ENCODE assay signal across 16 cellular contexts in the genomic region with DNA sequence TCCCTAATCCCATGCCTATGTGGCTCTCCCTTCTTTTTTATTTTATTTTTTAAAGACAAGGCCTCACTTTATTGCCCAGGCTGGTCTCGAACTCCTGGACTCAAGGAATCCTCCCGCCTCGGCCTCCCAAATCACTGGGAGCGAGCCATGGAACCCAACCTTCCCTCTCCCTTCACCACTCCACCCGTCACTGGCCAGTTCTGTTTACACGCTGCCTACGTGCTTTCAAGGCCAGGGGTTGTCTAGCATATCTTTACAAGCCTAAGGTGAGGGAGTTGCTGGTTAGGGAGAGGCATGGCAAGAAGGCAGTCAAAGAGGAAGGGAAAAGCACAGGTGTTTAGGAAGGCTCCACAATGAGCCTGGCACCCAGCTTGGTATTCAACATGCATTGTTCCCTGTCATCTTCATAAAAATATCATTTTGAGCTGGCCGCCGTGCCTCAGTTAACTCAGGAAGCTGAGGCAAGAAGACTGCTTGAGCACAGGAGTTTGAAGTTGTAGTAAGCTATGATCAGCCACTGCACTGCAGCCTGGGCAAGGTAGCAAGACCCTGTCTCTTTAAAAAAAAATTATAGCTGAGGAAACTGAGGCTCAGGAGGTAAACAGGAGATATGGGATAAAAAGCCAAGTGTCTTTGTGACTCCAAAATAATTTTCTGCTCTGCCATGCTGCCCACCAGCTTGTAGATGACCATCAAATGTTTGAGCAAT. TPM values are rescaled to one million over a fixed set of nuclear protein-coding genes. Genes with fewer than 3 reads are reported as not detected.
"Had no signal": no experiment of that assay in that cellular context is flagged by ENCODE, and none has a peak within 500 bp of the region (broad histone marks: within the 10 kb centered on the region; RNA-seq: fewer than 3 reads in every experiment).

No MANE protein-coding gene starts in this region.

- H3K9me3 Mint-ChIP-seq: endodermal cell; memory B cell; nephron; T-helper 2 cell treated with Interferon-gamma antibody and Interleukin-4, amounts not matched to agents 5 μg/mL and 100 μg/mL, for 36 hours had no signal

- DNase-seq: activated naive CD4-positive, alpha-beta T cell treated with anti-CD3 and anti-CD28 coated beads, Interleukin-2, amount 50 U/mL, for 16 hours; amniotic stem cell; dermis blood vessel endothelial cell; heart left ventricle; occipital lobe; tibial artery had no signal

- H3K36me3 Mint-ChIP-seq: memory B cell had no signal

- H3K27ac Mint-ChIP-seq: endodermal cell; memory B cell; nephron; T-helper 2 cell treated with Interferon-gamma antibody and Interleukin-4, amounts not matched to agents 5 μg/mL and 100 μg/mL, for 36 hours had no signal

- H3K27me3 ChIP-seq: body of pancreas, heart left ventricle, tibial artery had no signal

- H3K36me3 ChIP-seq: heart left ventricle, tibial artery had no signal

- H3K4me3 Mint-ChIP-seq: endodermal cell; memory B cell; nephron; T-helper 2 cell treated with Interferon-gamma antibody and Interleukin-4, amounts not matched to agents 5 μg/mL and 100 μg/mL, for 36 hours had no signal

- ATAC-seq: activated CD4-positive, CD25-positive, alpha-beta regulatory T cell treated with anti-CD3 and anti-CD28 coated beads, Interleukin-2, amount 50 U/mL, for 24 hours had no signal

- H3K4me3 ChIP-seq: body of pancreas had no signal

- H3K9me3 ChIP-seq: body of pancreas, heart left ventricle, tibial artery had no signal

- H3K4me1 Mint-ChIP-seq: endodermal cell, memory B cell had no signal

- H3K27ac ChIP-seq: body of pancreas, tibial artery had no signal

RNA-seq across cellular contexts. Expression of gene RHBDL2, which starts 1.1 kb away (rescaled TPM):
- total RNA-seq: endodermal cell, left lobe of liver, occipital lobe had no signal

RNA-seq across cellular contexts. Expression of gene GJA9, which starts 59.1 kb away (rescaled TPM):
- total RNA-seq: body of pancreas, dermis blood vessel endothelial cell, endodermal cell, frontal cortex, heart left ventricle, left lobe of liver, occipital lobe, pulmonary artery endothelial cell, skeletal muscle tissue had no signal
